Comparison of ENCODE assay signal across 10 cellular contexts in the genomic region with DNA sequence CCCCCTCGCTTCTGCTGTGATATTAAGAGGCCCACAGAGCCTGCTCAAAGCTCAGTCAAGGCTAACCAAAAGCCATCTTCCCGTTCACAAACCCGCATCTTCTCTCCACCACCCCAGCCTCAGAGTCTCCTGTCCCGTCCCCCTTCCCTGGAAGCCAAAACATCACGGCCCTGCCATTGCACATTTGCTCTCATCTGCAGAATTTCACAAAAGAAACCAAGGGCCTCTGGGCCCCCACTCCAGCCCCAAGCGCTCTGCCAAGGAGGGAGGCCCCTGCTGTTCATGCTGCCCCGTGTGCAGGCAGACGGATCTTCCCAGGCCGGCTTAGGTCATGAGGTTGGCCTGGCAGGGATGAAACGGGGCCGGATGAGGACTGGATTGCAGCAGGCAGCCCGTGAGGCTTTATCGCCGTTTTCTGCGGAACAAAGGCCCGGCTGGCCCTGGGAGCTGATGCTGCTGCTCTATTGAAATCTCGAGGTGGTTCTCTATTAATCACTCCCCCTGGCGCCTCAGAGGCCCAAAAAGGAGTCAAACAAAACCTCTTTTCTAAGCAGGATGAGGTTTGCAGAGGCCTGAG. TPM values are rescaled to one million over a fixed set of nuclear protein-coding genes. Genes with fewer than 3 reads are reported as not detected.
DNase-seq lines count a peak whose midpoint lies in the region; ATAC-seq and TF ChIP-seq lines count a peak whose summit lies in the region.
"Had no signal": no experiment of that assay in that cellular context is flagged by ENCODE, and none has a peak within 500 bp of the region (broad histone marks: within the 10 kb centered on the region; RNA-seq: fewer than 3 reads in every experiment).

No MANE protein-coding gene starts in this region.

- TF ChIP-seq POLR2A in thyroid gland (IDR thresholded peaks at IDR 0.05), result no peak

- intact Hi-C loops in upper lobe of right lung (cut with DNase I), result no loop called here
- intact Hi-C loops in thyroid gland (cut with DNase I), result no loop called here

- WGBS in thyroid gland, 2 donors, result 59 to 61% methylated on average over 12 to 18 of the region's 18 CpGs

- H3K4me3 ChIP-seq in WERI-Rb-1 (ENCODE audit: low read depth, low read length) (no peak overlapping the region), fibroblast of the aortic adventitia (ENCODE audit: low read depth, low read length) (no peak overlapping the region), upper lobe of right lung (no peak overlapping the region), thyroid gland (replicated peaks in 1 of 3) (no peak overlapping the region)
- H3K4me3 ChIP-seq: lower lobe of right lung had no signal

- H3K9me3 ChIP-seq in WERI-Rb-1 (ENCODE audit: severe bottlenecking), result no peaks in the 10 kb centered on the region
- no peaks in the 10 kb centered on the region for H3K9me3 ChIP-seq in upper lobe of right lung
- no peaks in the 10 kb centered on the region for H3K9me3 ChIP-seq in thyroid gland
- H3K9me3 ChIP-seq: lower lobe of right lung had no signal

- peak overlapping the region; percentile 92 for H3K27ac ChIP-seq in WERI-Rb-1
- H3K27ac ChIP-seq in upper lobe of right lung, result no peak overlapping the region
- H3K27ac ChIP-seq in foreskin keratinocyte, result no peak overlapping the region
- H3K27ac ChIP-seq in thyroid gland, result no peak overlapping the region
- H3K27ac ChIP-seq: lower lobe of right lung had no signal

- H3K36me3 ChIP-seq in WERI-Rb-1 (no peaks in the 10 kb centered on the region), upper lobe of right lung (no peaks in the 10 kb centered on the region), thyroid gland (no peaks in the 10 kb centered on the region)
- H3K36me3 ChIP-seq: lower lobe of right lung had no signal

- TF ChIP-seq CTCF in WERI-Rb-1 (IDR thresholded peaks at IDR 0.05; ENCODE audit: low read depth, low read length), result no peak
- no peak for TF ChIP-seq CTCF in fibroblast of the aortic adventitia (IDR thresholded peaks at IDR 0.05; ENCODE audit: insufficient read depth, low read length)
- TF ChIP-seq CTCF in upper lobe of right lung (IDR thresholded peaks at IDR 0.05), result no peak
- TF ChIP-seq CTCF in foreskin keratinocyte (conservative IDR thresholded peaks at IDR 0.05), result no peak
- TF ChIP-seq CTCF in thyroid gland (IDR thresholded peaks at IDR 0.05), result no peak

- H3K4me1 ChIP-seq in upper lobe of right lung (no peaks in the 10 kb centered on the region), foreskin keratinocyte (no peaks in the 10 kb centered on the region), thyroid gland (no peaks in the 10 kb centered on the region)
- H3K4me1 ChIP-seq: lower lobe of right lung had no signal

- no peaks in the 10 kb centered on the region for H3K27me3 ChIP-seq in WERI-Rb-1 (ENCODE audit: insufficient read depth, low read depth, severe bottlenecking)
- no peaks in the 10 kb centered on the region for H3K27me3 ChIP-seq in upper lobe of right lung
- H3K27me3 ChIP-seq in foreskin keratinocyte, result no peaks in the 10 kb centered on the region
- H3K27me3 ChIP-seq in thyroid gland, result no peaks in the 10 kb centered on the region

- ATAC-seq in upper lobe of right lung, result peak; percentile 36
- ATAC-seq in foreskin keratinocyte, result no peak
- ATAC-seq: effector memory CD8-positive, alpha-beta T cell; lower lobe of right lung had no signal

- DNase-seq in WERI-Rb-1, result peak; percentile 90
- DNase-seq in fibroblast of the aortic adventitia (ENCODE audit: low read depth), result peak; percentile 72
- DNase-seq in mucosa of gallbladder (ENCODE audit: low spot score), result peak; percentile 31
- no peak for DNase-seq in upper lobe of right lung
- no peak for DNase-seq in foreskin keratinocyte
- DNase-seq in NCI-H748 treated with DMSO at 0.1 percent for 48 hours (lab: John Stamatoyannopoulos, UW), result no peak
- no peak for DNase-seq in thyroid gland
- DNase-seq: effector memory CD8-positive, alpha-beta T cell; lower lobe of right lung; stimulated activated CD4-positive, alpha-beta T cell treated with anti-CD3 and anti-CD28 coated beads, Interleukin-1b, Interleukin-23, amount 100 ng/mL, for 48 hours had no signal

RNA-seq across cellular contexts. Expression of a gene that starts 31.5 kb away (rescaled TPM):
- 27.8 and 29.1 TPM in 2 replicates for total RNA-seq in fibroblast of the aortic adventitia (ENCODE audit: low replicate concordance)
- 27.0 TPM for total RNA-seq in mucosa of gallbladder
- total RNA-seq in upper lobe of right lung, result 33.3 TPM
- total RNA-seq in foreskin keratinocyte, result 20.9 and 22.2 TPM in 2 replicates
- 3.6 and 3.8 TPM in 2 replicates for polyA plus RNA-seq in foreskin keratinocyte
- total RNA-seq in thyroid gland, result 10 to 100 TPM; 15.0 to 33.0 (median 20.7) TPM

Comparison
In these comparisons a context has a peak if more than half of its experiments do, and no peak if none do; other contexts are left out.
1. DNase-seq: peak in WERI-Rb-1 (single experiment), fibroblast of the aortic adventitia (single experiment) and mucosa of gallbladder (single experiment); none in upper lobe of right lung (single experiment), foreskin keratinocyte (0 of 2), NCI-H748 treated with DMSO at 0.1 percent for 48 hours (single experiment) and thyroid gland (0 of 2).